ENCODE assay signal across 1 cellular context in the genomic region with DNA sequence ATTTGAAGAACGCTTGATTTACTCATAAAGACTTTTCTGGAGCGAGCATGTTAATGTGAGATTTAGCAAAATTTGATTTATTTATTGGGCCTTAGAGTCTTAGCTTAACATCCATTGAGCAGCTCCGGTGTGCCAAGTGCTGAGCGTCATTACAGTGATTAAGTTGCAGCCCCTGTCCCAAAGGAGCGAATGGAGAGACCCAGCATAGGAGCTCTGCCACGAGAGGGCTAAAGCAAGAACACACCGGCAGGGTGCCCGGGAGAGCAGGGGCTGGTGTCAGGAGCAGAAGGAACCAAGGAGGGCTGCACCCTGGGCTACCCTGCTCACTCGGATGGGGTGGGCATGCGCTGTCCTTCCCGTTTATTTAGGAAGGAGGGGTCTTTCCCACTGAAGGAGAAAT.
TF ChIP-seq lines count a peak whose summit lies in the region.

No MANE protein-coding gene starts in this region.

TF ChIP-seq in H1, 55 proteins besides CTCF, POLR2A, EP300 and RAD21:
- TF ChIP-seq YY1 (IDR thresholded peaks at IDR 0.05; ENCODE audit: low read depth, low read length) (no peak), CHD2 (IDR thresholded peaks at IDR 0.05; ENCODE audit: low read length) (no peak), ZNF274 (IDR thresholded peaks at IDR 0.05; ENCODE audit: borderline replicate concordance, extremely low read depth, low read length) (no peak), RFX5 (IDR thresholded peaks at IDR 0.05; ENCODE audit: borderline replicate concordance, low read depth, low read length) (no peak), CREB1 (IDR thresholded peaks at IDR 0.05) (no peak), KDM1A (IDR thresholded peaks at IDR 0.05; ENCODE audit: borderline replicate concordance, low read length) (no peak), TAF7 (optimal IDR thresholded peaks at IDR 0.05; ENCODE audit: borderline replicate concordance, low read depth, low read length) (no peak), CBX8 (IDR thresholded peaks at IDR 0.05; ENCODE audit: borderline replicate concordance, low read depth, low read length) (no peak), SP2 (IDR thresholded peaks at IDR 0.05; ENCODE audit: low read length) (no peak)
- TF ChIP-seq, protein P1, sequence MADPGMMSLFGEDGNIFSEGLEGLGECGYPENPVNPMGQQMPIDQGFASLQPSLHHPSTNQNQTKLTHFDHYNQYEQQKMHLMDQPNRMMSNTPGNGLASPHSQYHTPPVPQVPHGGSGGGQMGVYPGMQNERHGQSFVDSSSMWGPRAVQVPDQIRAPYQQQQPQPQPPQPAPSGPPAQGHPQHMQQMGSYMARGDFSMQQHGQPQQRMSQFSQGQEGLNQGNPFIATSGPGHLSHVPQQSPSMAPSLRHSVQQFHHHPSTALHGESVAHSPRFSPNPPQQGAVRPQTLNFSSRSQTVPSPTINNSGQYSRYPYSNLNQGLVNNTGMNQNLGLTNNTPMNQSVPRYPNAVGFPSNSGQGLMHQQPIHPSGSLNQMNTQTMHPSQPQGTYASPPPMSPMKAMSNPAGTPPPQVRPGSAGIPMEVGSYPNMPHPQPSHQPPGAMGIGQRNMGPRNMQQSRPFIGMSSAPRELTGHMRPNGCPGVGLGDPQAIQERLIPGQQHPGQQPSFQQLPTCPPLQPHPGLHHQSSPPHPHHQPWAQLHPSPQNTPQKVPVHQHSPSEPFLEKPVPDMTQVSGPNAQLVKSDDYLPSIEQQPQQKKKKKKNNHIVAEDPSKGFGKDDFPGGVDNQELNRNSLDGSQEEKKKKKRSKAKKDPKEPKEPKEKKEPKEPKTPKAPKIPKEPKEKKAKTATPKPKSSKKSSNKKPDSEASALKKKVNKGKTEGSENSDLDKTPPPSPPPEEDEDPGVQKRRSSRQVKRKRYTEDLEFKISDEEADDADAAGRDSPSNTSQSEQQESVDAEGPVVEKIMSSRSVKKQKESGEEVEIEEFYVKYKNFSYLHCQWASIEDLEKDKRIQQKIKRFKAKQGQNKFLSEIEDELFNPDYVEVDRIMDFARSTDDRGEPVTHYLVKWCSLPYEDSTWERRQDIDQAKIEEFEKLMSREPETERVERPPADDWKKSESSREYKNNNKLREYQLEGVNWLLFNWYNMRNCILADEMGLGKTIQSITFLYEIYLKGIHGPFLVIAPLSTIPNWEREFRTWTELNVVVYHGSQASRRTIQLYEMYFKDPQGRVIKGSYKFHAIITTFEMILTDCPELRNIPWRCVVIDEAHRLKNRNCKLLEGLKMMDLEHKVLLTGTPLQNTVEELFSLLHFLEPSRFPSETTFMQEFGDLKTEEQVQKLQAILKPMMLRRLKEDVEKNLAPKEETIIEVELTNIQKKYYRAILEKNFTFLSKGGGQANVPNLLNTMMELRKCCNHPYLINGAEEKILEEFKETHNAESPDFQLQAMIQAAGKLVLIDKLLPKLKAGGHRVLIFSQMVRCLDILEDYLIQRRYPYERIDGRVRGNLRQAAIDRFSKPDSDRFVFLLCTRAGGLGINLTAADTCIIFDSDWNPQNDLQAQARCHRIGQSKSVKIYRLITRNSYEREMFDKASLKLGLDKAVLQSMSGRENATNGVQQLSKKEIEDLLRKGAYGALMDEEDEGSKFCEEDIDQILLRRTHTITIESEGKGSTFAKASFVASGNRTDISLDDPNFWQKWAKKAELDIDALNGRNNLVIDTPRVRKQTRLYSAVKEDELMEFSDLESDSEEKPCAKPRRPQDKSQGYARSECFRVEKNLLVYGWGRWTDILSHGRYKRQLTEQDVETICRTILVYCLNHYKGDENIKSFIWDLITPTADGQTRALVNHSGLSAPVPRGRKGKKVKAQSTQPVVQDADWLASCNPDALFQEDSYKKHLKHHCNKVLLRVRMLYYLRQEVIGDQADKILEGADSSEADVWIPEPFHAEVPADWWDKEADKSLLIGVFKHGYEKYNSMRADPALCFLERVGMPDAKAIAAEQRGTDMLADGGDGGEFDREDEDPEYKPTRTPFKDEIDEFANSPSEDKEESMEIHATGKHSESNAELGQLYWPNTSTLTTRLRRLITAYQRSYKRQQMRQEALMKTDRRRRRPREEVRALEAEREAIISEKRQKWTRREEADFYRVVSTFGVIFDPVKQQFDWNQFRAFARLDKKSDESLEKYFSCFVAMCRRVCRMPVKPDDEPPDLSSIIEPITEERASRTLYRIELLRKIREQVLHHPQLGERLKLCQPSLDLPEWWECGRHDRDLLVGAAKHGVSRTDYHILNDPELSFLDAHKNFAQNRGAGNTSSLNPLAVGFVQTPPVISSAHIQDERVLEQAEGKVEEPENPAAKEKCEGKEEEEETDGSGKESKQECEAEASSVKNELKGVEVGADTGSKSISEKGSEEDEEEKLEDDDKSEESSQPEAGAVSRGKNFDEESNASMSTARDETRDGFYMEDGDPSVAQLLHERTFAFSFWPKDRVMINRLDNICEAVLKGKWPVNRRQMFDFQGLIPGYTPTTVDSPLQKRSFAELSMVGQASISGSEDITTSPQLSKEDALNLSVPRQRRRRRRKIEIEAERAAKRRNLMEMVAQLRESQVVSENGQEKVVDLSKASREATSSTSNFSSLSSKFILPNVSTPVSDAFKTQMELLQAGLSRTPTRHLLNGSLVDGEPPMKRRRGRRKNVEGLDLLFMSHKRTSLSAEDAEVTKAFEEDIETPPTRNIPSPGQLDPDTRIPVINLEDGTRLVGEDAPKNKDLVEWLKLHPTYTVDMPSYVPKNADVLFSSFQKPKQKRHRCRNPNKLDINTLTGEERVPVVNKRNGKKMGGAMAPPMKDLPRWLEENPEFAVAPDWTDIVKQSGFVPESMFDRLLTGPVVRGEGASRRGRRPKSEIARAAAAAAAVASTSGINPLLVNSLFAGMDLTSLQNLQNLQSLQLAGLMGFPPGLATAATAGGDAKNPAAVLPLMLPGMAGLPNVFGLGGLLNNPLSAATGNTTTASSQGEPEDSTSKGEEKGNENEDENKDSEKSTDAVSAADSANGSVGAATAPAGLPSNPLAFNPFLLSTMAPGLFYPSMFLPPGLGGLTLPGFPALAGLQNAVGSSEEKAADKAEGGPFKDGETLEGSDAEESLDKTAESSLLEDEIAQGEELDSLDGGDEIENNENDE (IDR thresholded peaks at IDR 0.05; ENCODE audit: insufficient replicate concordance, low read length) = no peak
